1 cellular context compared by ENCODE assay signal in genomic region chr2:197128897-197129296, GRCh38.
TF ChIP-seq lines count a peak whose summit lies in the region.

No MANE protein-coding gene starts in this region.

TF ChIP-seq in IMR-90, 13 proteins besides CTCF, POLR2A, EP300 and RAD21 (continued from another document):
- no peak for TF ChIP-seq ELK1 (IDR thresholded peaks at IDR 0.05; ENCODE audit: borderline replicate concordance, low read depth, low read length)
- no peak for TF ChIP-seq NFE2L2 (IDR thresholded peaks at IDR 0.05; ENCODE audit: low read depth, low read length)
- TF ChIP-seq, protein P1, sequence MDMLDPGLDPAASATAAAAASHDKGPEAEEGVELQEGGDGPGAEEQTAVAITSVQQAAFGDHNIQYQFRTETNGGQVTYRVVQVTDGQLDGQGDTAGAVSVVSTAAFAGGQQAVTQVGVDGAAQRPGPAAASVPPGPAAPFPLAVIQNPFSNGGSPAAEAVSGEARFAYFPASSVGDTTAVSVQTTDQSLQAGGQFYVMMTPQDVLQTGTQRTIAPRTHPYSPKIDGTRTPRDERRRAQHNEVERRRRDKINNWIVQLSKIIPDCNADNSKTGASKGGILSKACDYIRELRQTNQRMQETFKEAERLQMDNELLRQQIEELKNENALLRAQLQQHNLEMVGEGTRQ (IDR thresholded peaks at IDR 0.05; ENCODE audit: low read depth, low read length): no peak
- no peak for TF ChIP-seq MAFK (IDR thresholded peaks at IDR 0.05; ENCODE audit: low read depth, low read length)
- no peak for TF ChIP-seq RFX5 (IDR thresholded peaks at IDR 0.05; ENCODE audit: low read depth, low read length)
- TF ChIP-seq SMC3 (IDR thresholded peaks at IDR 0.05; ENCODE audit: low read depth, low read length): no peak
- TF ChIP-seq MXI1 (IDR thresholded peaks at IDR 0.05; ENCODE audit: borderline replicate concordance, low read depth, low read length): no peak
- TF ChIP-seq FOS (IDR thresholded peaks at IDR 0.05; ENCODE audit: low read depth, low read length): no peak
- no peak for TF ChIP-seq RCOR1 (IDR thresholded peaks at IDR 0.05; ENCODE audit: insufficient replicate concordance, low read length)
- TF ChIP-seq BHLHE40 (IDR thresholded peaks at IDR 0.05; ENCODE audit: low read depth, low read length): no peak
- TF ChIP-seq MAZ (IDR thresholded peaks at IDR 0.05; ENCODE audit: borderline replicate concordance, low read depth, low read length): no peak
